In the genomic region with DNA sequence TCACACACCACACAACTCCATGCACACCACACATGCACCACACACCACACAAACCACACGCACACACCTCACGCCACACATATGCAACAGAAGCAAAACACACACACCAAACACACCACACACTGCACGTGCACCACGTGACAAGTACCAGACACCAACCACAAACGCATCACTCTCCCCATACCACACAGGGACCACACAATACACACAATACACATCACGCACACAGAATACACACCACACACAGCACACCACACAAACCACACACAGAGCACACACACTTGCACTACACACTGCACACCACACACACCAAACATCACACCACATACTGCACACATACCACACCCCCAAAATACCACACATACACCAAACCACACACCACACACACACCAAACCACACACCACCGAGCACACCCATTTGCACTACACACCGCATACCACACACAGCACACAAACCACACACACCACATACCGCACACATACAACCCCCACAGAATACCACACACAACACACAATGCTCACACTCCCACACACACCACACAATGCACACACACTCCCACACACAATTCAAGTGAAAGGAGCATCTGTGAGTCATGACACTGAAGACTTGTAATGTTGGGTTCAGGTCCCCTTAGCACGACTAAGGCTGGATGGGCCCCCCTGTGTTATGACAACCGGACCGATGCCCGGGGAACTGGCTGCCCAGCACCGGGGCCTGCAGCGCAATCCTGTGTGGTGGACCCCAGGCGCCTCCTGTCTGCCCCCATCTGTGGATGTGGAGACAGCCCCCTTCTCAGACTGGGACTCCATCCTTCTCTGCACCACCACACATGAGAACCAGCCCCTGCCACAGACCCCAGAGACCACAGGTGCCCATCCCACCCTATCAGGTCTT, we compare ENCODE assay signal across 21 cellular contexts. TPM values are rescaled to one million over a fixed set of nuclear protein-coding genes. Genes with fewer than 3 reads are reported as not detected.
DNase-seq lines count a peak whose midpoint lies in the region; ATAC-seq and TF ChIP-seq lines count a peak whose summit lies in the region.
"Had no signal": no experiment of that assay in that cellular context is flagged by ENCODE, and none has a peak within 500 bp of the region (broad histone marks: within the 10 kb centered on the region; RNA-seq: fewer than 3 reads in every experiment).

No MANE protein-coding gene starts in this region.

- H3K27me3 ChIP-seq in left ventricle myocardium inferior (ENCODE audit: low read depth) (no peaks in the 10 kb centered on the region), RWPE2 (ENCODE audit: insufficient read depth, poor library complexity, severe bottlenecking) (peaks cover 6% of the 10 kb centered on the region), right lobe of liver (no peaks in the 10 kb centered on the region)
- H3K27me3 ChIP-seq: dorsolateral prefrontal cortex, neutrophil had no signal

- H3K36me3 ChIP-seq in left ventricle myocardium inferior, result no peaks in the 10 kb centered on the region
- H3K36me3 ChIP-seq in RWPE2 (ENCODE audit: low read depth), result no peaks in the 10 kb centered on the region
- no peaks in the 10 kb centered on the region for H3K36me3 ChIP-seq in right lobe of liver

- no TSS peak for BruUV-seq in MCF 10A (replicated peaks; lab: Mats Ljungman, UMichigan)

- CTCF ChIA-PET in MCF 10A (lab: Yijun Ruan, JAX), result no interaction called here

- H3K4me1 Mint-ChIP-seq in stimulated activated naive CD8-positive, alpha-beta T cell treated with anti-CD3 and anti-CD28 coated beads, Interleukin-15, amount 100 ng/mL, for 72 hours, result no peaks in the 10 kb centered on the region
- no peaks in the 10 kb centered on the region for H3K4me1 Mint-ChIP-seq in MCF 10A (ENCODE audit: insufficient read depth, unreplicated experiment)
- H3K4me1 Mint-ChIP-seq: activated CD4-positive, alpha-beta memory T cell treated with anti-CD3 and anti-CD28 coated beads, Interleukin-2, amount 10 ng/mL, durations not matched to agents 7 days and 5 days had no signal

- H3K27ac Mint-ChIP-seq in stimulated activated naive CD8-positive, alpha-beta T cell treated with anti-CD3 and anti-CD28 coated beads, Interleukin-15, amount 100 ng/mL, for 72 hours, result no peak overlapping the region
- no peak overlapping the region for H3K27ac Mint-ChIP-seq in MCF 10A (ENCODE audit: low read depth, unreplicated experiment)
- H3K27ac Mint-ChIP-seq: activated CD4-positive, alpha-beta memory T cell treated with anti-CD3 and anti-CD28 coated beads, Interleukin-2, amount 10 ng/mL, durations not matched to agents 7 days and 5 days; T-helper 1 cell treated with Interleukin-12 subunit alpha and Interleukin-12 subunit beta and Interleukin-4 antibody, amounts not matched to agents 30 μg/mL and 1 μg/mL, for 36 hours had no signal

- H3K27ac ChIP-seq in left ventricle myocardium inferior (replicated peaks), result no peak overlapping the region
- H3K27ac ChIP-seq in RWPE2 (ENCODE audit: poor library complexity, severe bottlenecking), result no peak overlapping the region
- H3K27ac ChIP-seq in right lobe of liver, result no peak overlapping the region
- H3K27ac ChIP-seq: dorsolateral prefrontal cortex, gastroesophageal sphincter, neutrophil, SJSA1, tibial nerve, VCaP had no signal

- no peak overlapping the region for H3K4me3 Mint-ChIP-seq in stimulated activated naive CD8-positive, alpha-beta T cell treated with anti-CD3 and anti-CD28 coated beads, Interleukin-15, amount 100 ng/mL, for 72 hours
- no peak overlapping the region for H3K4me3 Mint-ChIP-seq in MCF 10A (ENCODE audit: unreplicated experiment)
- H3K4me3 Mint-ChIP-seq: activated CD4-positive, alpha-beta memory T cell treated with anti-CD3 and anti-CD28 coated beads, Interleukin-2, amount 10 ng/mL, durations not matched to agents 7 days and 5 days; T-helper 1 cell treated with Interleukin-12 subunit alpha and Interleukin-12 subunit beta and Interleukin-4 antibody, amounts not matched to agents 30 μg/mL and 1 μg/mL, for 36 hours had no signal

- no peaks in the 10 kb centered on the region for H3K9me3 Mint-ChIP-seq in stimulated activated naive CD8-positive, alpha-beta T cell treated with anti-CD3 and anti-CD28 coated beads, Interleukin-15, amount 100 ng/mL, for 72 hours
- H3K9me3 Mint-ChIP-seq in MCF 10A (ENCODE audit: unreplicated experiment), result no peaks in the 10 kb centered on the region
- H3K9me3 Mint-ChIP-seq: activated CD4-positive, alpha-beta memory T cell treated with anti-CD3 and anti-CD28 coated beads, Interleukin-2, amount 10 ng/mL, durations not matched to agents 7 days and 5 days; T-helper 1 cell treated with Interleukin-12 subunit alpha and Interleukin-12 subunit beta and Interleukin-4 antibody, amounts not matched to agents 30 μg/mL and 1 μg/mL, for 36 hours had no signal

- intact Hi-C loops in left ventricle myocardium inferior (cut with micrococcal nuclease), result no loop called here
- intact Hi-C loops in left ventricle myocardium superior (cut with micrococcal nuclease), result no loop called here
- intact Hi-C loops in right lobe of liver (cut with DNase I), result no loop called here
- intact Hi-C loops in MCF 10A (cut with micrococcal nuclease), result loop anchor here (10.0 kb wide), 1 partner anchor 182 kb away; no protein-coding TSS in a partner anchor

- WGBS in right lobe of liver (ENCODE audit: insufficient coverage, low coverage, low lambda C conversion rate, missing lambda C conversion rate), result 82% methylated on average over 10 of the region's 16 CpGs

- H3K4me1 ChIP-seq in left ventricle myocardium inferior (no peaks in the 10 kb centered on the region), RWPE2 (ENCODE audit: insufficient read depth, poor library complexity, severe bottlenecking) (peaks cover 8% of the 10 kb centered on the region), right lobe of liver (no peaks in the 10 kb centered on the region)
- H3K4me1 ChIP-seq: gastroesophageal sphincter, SJSA1, tibial nerve had no signal

- DNase-seq in left ventricle myocardium inferior, result peak; percentile 7
- DNase-seq in left ventricle myocardium superior, result no peak
- DNase-seq in RWPE2 (ENCODE audit: low spot score), result peak; percentile 62
- peak in 2 of 3 donors; percentile 11 to 30 for DNase-seq in right lobe of liver
- peak in 1 of 2 donors; percentile 30 for DNase-seq in stimulated activated naive CD8-positive, alpha-beta T cell treated with anti-CD3 and anti-CD28 coated beads, Interleukin-15, amount 100 ng/mL, for 72 hours
- DNase-seq in MCF 10A (ENCODE audit: unreplicated experiment), result no peak
- DNase-seq in central memory CD4-positive, alpha-beta T cell, result no peak
- DNase-seq in NCI-H1436 treated with DMSO at 0.1 percent for 48 hours (lab: John Stamatoyannopoulos, UW), result no peak
- DNase-seq: activated CD4-positive, alpha-beta memory T cell treated with anti-CD3 and anti-CD28 coated beads, Interleukin-2, amount 10 ng/mL, durations not matched to agents 7 days and 5 days; COR-L47; NCI-H1417 treated with DMSO at 0.1 percent for 48 hours; PC-3; retina; stimulated activated naive CD4-positive, alpha-beta T cell had no signal

- ATAC-seq in left ventricle myocardium superior, result no peak
- ATAC-seq in RWPE2 (ENCODE audit: low read depth), result no peak
- ATAC-seq in right lobe of liver, result peak in 1 of 4 donors; percentile 5
- peak; percentile 33 for ATAC-seq in stimulated activated naive CD8-positive, alpha-beta T cell treated with anti-CD3 and anti-CD28 coated beads, Interleukin-15, amount 100 ng/mL, for 72 hours
- ATAC-seq: gastroesophageal sphincter had no signal

- H3K4me3 ChIP-seq in left ventricle myocardium inferior (no peak overlapping the region), RWPE2 (ENCODE audit: severe bottlenecking) (no peak overlapping the region), right lobe of liver (no peak overlapping the region)
- H3K4me3 ChIP-seq: dorsolateral prefrontal cortex, gastroesophageal sphincter, SJSA1, tibial nerve had no signal

- H3K36me3 Mint-ChIP-seq in MCF 10A (ENCODE audit: insufficient read depth, unreplicated experiment), result no peaks in the 10 kb centered on the region

- H3K27me3 Mint-ChIP-seq in stimulated activated naive CD8-positive, alpha-beta T cell treated with anti-CD3 and anti-CD28 coated beads, Interleukin-15, amount 100 ng/mL, for 72 hours, result peaks cover 15% of the 10 kb centered on the region
- peaks cover 11% of the 10 kb centered on the region for H3K27me3 Mint-ChIP-seq in MCF 10A (ENCODE audit: insufficient read depth, unreplicated experiment)
- H3K27me3 Mint-ChIP-seq: activated CD4-positive, alpha-beta memory T cell treated with anti-CD3 and anti-CD28 coated beads, Interleukin-2, amount 10 ng/mL, durations not matched to agents 7 days and 5 days had no signal

- POLR2A ChIA-PET in MCF 10A (lab: Yijun Ruan, JAX), result no interaction called here

- H3K9me3 ChIP-seq in left ventricle myocardium inferior (replicated peaks) (no peaks in the 10 kb centered on the region), RWPE2 (ENCODE audit: severe bottlenecking) (no peaks in the 10 kb centered on the region), right lobe of liver (no peaks in the 10 kb centered on the region)
- H3K9me3 ChIP-seq: gastroesophageal sphincter, neutrophil, SJSA1, tibial nerve had no signal

- TF ChIP-seq CTCF in left ventricle myocardium inferior (IDR thresholded peaks at IDR 0.05; ENCODE audit: borderline replicate concordance), result no peak
- TF ChIP-seq CTCF in RWPE2 (IDR thresholded peaks at IDR 0.05; ENCODE audit: poor library complexity, severe bottlenecking), result no peak
- TF ChIP-seq CTCF in right lobe of liver (IDR thresholded peaks at IDR 0.05), result no peak
- no peak for TF ChIP-seq CTCF in MCF 10A (IDR thresholded peaks at IDR 0.05; ENCODE audit: unreplicated experiment)

- TF ChIP-seq POLR2A in right lobe of liver (IDR thresholded peaks at IDR 0.05), result no peak

RNA-seq across cellular contexts. Expression of a gene that starts 6.0 kb away (rescaled TPM):
- total RNA-seq in left ventricle myocardium inferior (18.7 TPM), left ventricle myocardium superior (40.1 TPM), right lobe of liver (10 to 100 TPM in 2 of 6 experiments, 1 to 10 TPM in 3, under 1 TPM in 1; 0.50 to 14.4 (median 5.8) TPM), MCF 10A (2022) (2.0 and 7.0 TPM in 2 replicates)

RNA-seq across cellular contexts. Expression of a gene that starts 35.8 kb away (rescaled TPM):
- total RNA-seq in left ventricle myocardium inferior, result 23.6 TPM
- total RNA-seq in left ventricle myocardium superior, result 26.1 TPM
- total RNA-seq in right lobe of liver, result 10 to 100 TPM; 10.7 to 16.7 (median 13.8) TPM
- total RNA-seq in MCF 10A (2022), result 44.9 and 48.9 TPM in 2 replicates

RNA-seq across cellular contexts. Expression of a gene that starts 35.9 kb away (rescaled TPM):
- total RNA-seq in left ventricle myocardium inferior (0.44 TPM), left ventricle myocardium superior (0.32 TPM), right lobe of liver (1 to 10 TPM in 2 of 6 experiments, under 1 TPM in 4; 0.15 to 3.2 (median 0.70) TPM), MCF 10A (2022) (13.7 and 21.4 TPM in 2 replicates)

Comparison
In these comparisons a context has a peak if more than half of its experiments do, and no peak if none do; other contexts are left out.
1. DNase-seq: peak in left ventricle myocardium inferior (single experiment), RWPE2 (single experiment) and right lobe of liver (2 of 3); none in left ventricle myocardium superior (single experiment), MCF 10A (single experiment), central memory CD4-positive, alpha-beta T cell (single experiment) and NCI-H1436 treated with DMSO at 0.1 percent for 48 hours (single experiment).